ENCODE assay signal across 14 cellular contexts in the genomic region with DNA sequence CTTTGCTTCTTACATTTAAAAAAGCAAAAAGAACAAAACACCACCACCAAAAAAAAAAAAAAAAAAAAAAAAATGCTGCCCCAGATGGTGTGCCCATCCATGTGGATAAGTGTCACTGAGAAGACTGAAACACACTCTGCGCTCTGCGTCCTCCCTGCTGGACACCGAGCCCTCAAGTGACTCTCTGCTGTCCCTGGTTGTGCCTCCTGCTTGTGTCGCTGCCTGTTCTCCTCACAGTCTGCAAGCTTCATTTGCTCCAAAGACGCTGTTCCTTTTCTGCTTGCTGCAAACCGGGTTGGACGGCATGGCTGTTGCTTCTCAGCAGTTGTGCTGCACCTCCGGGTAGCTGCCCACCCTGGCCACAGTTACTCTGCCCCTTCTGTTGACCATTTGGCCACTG.
DNase-seq lines count a peak whose midpoint lies in the region; ATAC-seq, FAIRE-seq and TF ChIP-seq lines count a peak whose summit lies in the region.
"Had no signal": no experiment of that assay in that cellular context is flagged by ENCODE, and none has a peak within 500 bp of the region (broad histone marks: within the 10 kb centered on the region; RNA-seq: fewer than 3 reads in every experiment).

No MANE protein-coding gene starts in this region.

- no peak overlapping the region for H2BK20ac ChIP-seq in IMR-90 (ENCODE audit: low read depth, low read length)

- no peak overlapping the region for H3K23ac ChIP-seq in IMR-90 (ENCODE audit: low read depth, low read length)

- CTCF ChIA-PET in IMR-90 (lab: Yijun Ruan, JAX): no interaction called here

- H3K4me3 ChIP-seq in IMR-90 (ENCODE audit: insufficient read depth, low read depth, low read length) (no peak overlapping the region), astrocyte (ENCODE audit: insufficient read depth, low read depth, low read length) (no peak overlapping the region), kidney (ENCODE audit: low read length in 2 of 2) (no peak overlapping the region)

- POLR2A ChIA-PET in IMR-90 (lab: Charles Lee; ENCODE audit: unreplicated experiment): no interaction called here

- H4K8ac ChIP-seq in IMR-90 (ENCODE audit: low read depth in 2 of 2, low read length in 2 of 2): no peak overlapping the region

- no peak overlapping the region for H2AK9ac ChIP-seq in IMR-90 (replicated peaks; ENCODE audit: low read depth, low read length, poor library complexity)

- H2BK5ac ChIP-seq in IMR-90 (ENCODE audit: low read depth, low read length, poor library complexity, severe bottlenecking): no peak overlapping the region

- H3K4ac ChIP-seq in IMR-90 (ENCODE audit: low read depth, low read length): no peak overlapping the region

- H3K27ac ChIP-seq in IMR-90 (ENCODE audit: insufficient read depth, low read length) (no peak overlapping the region), astrocyte (ENCODE audit: low read depth, low read length) (no peak overlapping the region), kidney (ENCODE audit: low read depth in 2 of 2, low read length in 2 of 2) (no peak overlapping the region)

- H3K79me2 ChIP-seq in astrocyte (ENCODE audit: insufficient read depth, low read length): no peaks in the 10 kb centered on the region

- no peak overlapping the region for H3K56ac ChIP-seq in IMR-90 (ENCODE audit: extremely low read depth, insufficient read depth, low read length)

- H3K4me2 ChIP-seq in IMR-90 (ENCODE audit: low read depth, low read length) (no peak overlapping the region), astrocyte (ENCODE audit: low read length) (no peak overlapping the region)

- no peak overlapping the region for H2BK15ac ChIP-seq in IMR-90 (ENCODE audit: low read depth, low read length)

- ATAC-seq in IMR-90 (ENCODE audit: low read depth): no peak
- ATAC-seq in GM21786 (IDR thresholded peaks at IDR 0.05; ENCODE audit: unreplicated experiment): no peak

- BruUV-seq in IMR-90 (replicated peaks; lab: Mats Ljungman, UMichigan): no TSS peak

- no peaks in the 10 kb centered on the region for H3K79me1 ChIP-seq in IMR-90 (ENCODE audit: low read depth in 1 of 2, low read length in 2 of 2)

- dilution Hi-C loops in IMR-90 (cut with HindIII; ENCODE audit: low sequenced_read_pairs, unreplicated experiment): no loop called here

- H4K5ac ChIP-seq in IMR-90 (ENCODE audit: low read depth, low read length): no peak overlapping the region

- H3K9ac ChIP-seq in IMR-90 (ENCODE audit: low read depth, low read length) (no peak overlapping the region), astrocyte (ENCODE audit: low read length) (no peak overlapping the region), kidney (ENCODE audit: low read length in 2 of 2) (no peak overlapping the region)

- FAIRE-seq in astrocyte (lab: Jason Lieb, UNC): no peak
- no peak for FAIRE-seq in kidney (lab: Jason Lieb, UNC)
- FAIRE-seq: A204.1 had no signal

- no peak for DNase-seq in IMR-90
- DNase-seq in astrocyte (ENCODE audit: low read depth): no peak
- peak; percentile 42 for DNase-seq in kidney
- peak; percentile 68 for DNase-seq in retina
- no peak for DNase-seq in activated T-helper 2 cell treated with anti-CD3 and anti-CD28 coated beads, Interferon-gamma antibody, Interleukin-2, Interleukin-4, amounts not matched to agents 10 μg/mL and 5 μg/mL and 100 μg/mL, durations not matched to agents 14 hours and 24 hours and 36 hours (ENCODE audit: low spot score)
- DNase-seq in DMS79 treated with DMSO at 0.1 percent for 48 hours (lab: John Stamatoyannopoulos, UW): no peak
- DNase-seq: CD4-positive, alpha-beta T cell; DMS79; EL; GF-D8; H7 had no signal

- TF ChIP-seq CTCF in IMR-90 (conservative IDR thresholded peaks at IDR 0.05; ENCODE audit: low read depth, low read length) (no peak), astrocyte (IDR thresholded peaks at IDR 0.05; ENCODE audit: insufficient read depth, low read depth, low read length) (no peak), kidney (IDR thresholded peaks at IDR 0.05; ENCODE audit: borderline replicate concordance, extremely low read depth, insufficient read depth) (no peak)

- peaks cover 2% of the 10 kb centered on the region for H3K27me3 Mint-ChIP-seq in astrocyte (ENCODE audit: low read depth, unreplicated experiment)
- no peaks in the 10 kb centered on the region for H3K27me3 Mint-ChIP-seq in activated T-helper 2 cell treated with anti-CD3 and anti-CD28 coated beads, Interferon-gamma antibody, Interleukin-2, Interleukin-4, amounts not matched to agents 10 μg/mL and 5 μg/mL and 100 μg/mL, durations not matched to agents 14 hours and 24 hours and 36 hours (ENCODE audit: low read depth)
- H3K27me3 Mint-ChIP-seq: B cell; CD4-positive, alpha-beta T cell had no signal

- H3K4me3 Mint-ChIP-seq in astrocyte (ENCODE audit: unreplicated experiment): no peak overlapping the region
- no peak overlapping the region for H3K4me3 Mint-ChIP-seq in activated T-helper 2 cell treated with anti-CD3 and anti-CD28 coated beads, Interferon-gamma antibody, Interleukin-2, Interleukin-4, amounts not matched to agents 10 μg/mL and 5 μg/mL and 100 μg/mL, durations not matched to agents 14 hours and 24 hours and 36 hours (ENCODE audit: low read depth)
- H3K4me3 Mint-ChIP-seq: B cell; CD4-positive, alpha-beta T cell had no signal

- in situ Hi-C loops in IMR-90 (cut with MboI; ENCODE audit: low sequenced_read_pairs): no loop called here

- no peaks in the 10 kb centered on the region for H3K36me3 Mint-ChIP-seq in astrocyte (ENCODE audit: low read depth, unreplicated experiment)
- H3K36me3 Mint-ChIP-seq in activated T-helper 2 cell treated with anti-CD3 and anti-CD28 coated beads, Interferon-gamma antibody, Interleukin-2, Interleukin-4, amounts not matched to agents 10 μg/mL and 5 μg/mL and 100 μg/mL, durations not matched to agents 14 hours and 24 hours and 36 hours (ENCODE audit: low read depth): no peaks in the 10 kb centered on the region

- TF ChIP-seq POLR2A in IMR-90 (IDR thresholded peaks at IDR 0.05; ENCODE audit: low read depth, low read length): no peak

- intact Hi-C loops in IMR-90 (cut with micrococcal nuclease) (no loop called here), kidney (cut with DNase I) (no loop called here)
- intact Hi-C loops in activated T-helper 2 cell treated with anti-CD3 and anti-CD28 coated beads, Interferon-gamma antibody, Interleukin-2, Interleukin-4, amounts not matched to agents 10 μg/mL and 5 μg/mL and 100 μg/mL, durations not matched to agents 14 hours and 24 hours and 36 hours (cut with micrococcal nuclease): no loop called here

- H3K36me3 ChIP-seq in IMR-90 (ENCODE audit: control insufficient read depth, insufficient read depth, low read length) (no peaks in the 10 kb centered on the region), astrocyte (ENCODE audit: insufficient read depth, low read length) (no peaks in the 10 kb centered on the region), kidney (ENCODE audit: control insufficient read depth in 1 of 2, insufficient read depth in 2 of 2, low read length in 2 of 2) (no peaks in the 10 kb centered on the region)

- H2AFZ ChIP-seq in IMR-90 (replicated peaks; ENCODE audit: low read length, poor library complexity) (no peak overlapping the region), astrocyte (ENCODE audit: low read depth, low read length) (no peak overlapping the region)

- no peaks in the 10 kb centered on the region for H4K20me1 ChIP-seq in IMR-90 (ENCODE audit: insufficient read depth, low read length)
- no peaks in the 10 kb centered on the region for H4K20me1 ChIP-seq in astrocyte (ENCODE audit: insufficient read depth, low read length)

- 92% methylated on average over 3 of the region's 8 CpGs; no CpG with 5 or more reads in 1 of the 2 experiments for whole genome bisulfite sequencing in IMR-90 (ENCODE audit: extremely low coverage in 2 of 2, insufficient read length in 1 of 2), 2 experiments

- peaks cover 7% of the 10 kb centered on the region for H3K4me1 Mint-ChIP-seq in astrocyte (ENCODE audit: low read depth, unreplicated experiment)
- peaks cover 8% of the 10 kb centered on the region for H3K4me1 Mint-ChIP-seq in activated T-helper 2 cell treated with anti-CD3 and anti-CD28 coated beads, Interferon-gamma antibody, Interleukin-2, Interleukin-4, amounts not matched to agents 10 μg/mL and 5 μg/mL and 100 μg/mL, durations not matched to agents 14 hours and 24 hours and 36 hours (ENCODE audit: low read depth)

- no peak overlapping the region for H3K18ac ChIP-seq in IMR-90 (ENCODE audit: low read depth, low read length)

- no peaks in the 10 kb centered on the region for H3K27me3 ChIP-seq in IMR-90 (ENCODE audit: control insufficient read depth, insufficient read depth, low read length)
- no peaks in the 10 kb centered on the region for H3K27me3 ChIP-seq in astrocyte (ENCODE audit: insufficient read depth, low read length)

- peak overlapping the region; percentile 2; the same call in 1 of the 2 replicates for H2AK5ac ChIP-seq in IMR-90 (ENCODE audit: low read depth, low read length)

- no peak overlapping the region for H2BK120ac ChIP-seq in IMR-90 (ENCODE audit: low read depth, low read length)

- H4K91ac ChIP-seq in IMR-90 (ENCODE audit: insufficient read depth, low read depth, low read length): no peak overlapping the region

- H3K9me3 Mint-ChIP-seq in astrocyte (ENCODE audit: unreplicated experiment): no peaks in the 10 kb centered on the region
- H3K9me3 Mint-ChIP-seq in activated T-helper 2 cell treated with anti-CD3 and anti-CD28 coated beads, Interferon-gamma antibody, Interleukin-2, Interleukin-4, amounts not matched to agents 10 μg/mL and 5 μg/mL and 100 μg/mL, durations not matched to agents 14 hours and 24 hours and 36 hours: no peaks in the 10 kb centered on the region
- H3K9me3 Mint-ChIP-seq: CD4-positive, alpha-beta T cell had no signal

- H3K4me1 ChIP-seq in IMR-90 (ENCODE audit: control insufficient read depth, insufficient read depth, low read length) (peaks cover 5% of the 10 kb centered on the region), astrocyte (ENCODE audit: insufficient read depth, low read length) (no peaks in the 10 kb centered on the region), kidney (ENCODE audit: control insufficient read depth in 1 of 2, insufficient read depth in 1 of 2, low read depth in 1 of 2, low read length in 2 of 2) (peaks cover 2 to 3% of the 10 kb centered on the region in 2 donors)

- H3K14ac ChIP-seq in IMR-90 (replicated peaks; ENCODE audit: low read depth, low read length): no peak overlapping the region

- H3K9me3 ChIP-seq in IMR-90 (ENCODE audit: control insufficient read depth, insufficient read depth, low read length) (no peaks in the 10 kb centered on the region), astrocyte (ENCODE audit: insufficient read depth, low read depth, low read length) (no peaks in the 10 kb centered on the region), kidney (ENCODE audit: control insufficient read depth in 1 of 2, low read length in 2 of 2) (no peaks in the 10 kb centered on the region)

- peak overlapping the region; percentile 62 for H3K27ac Mint-ChIP-seq in astrocyte (ENCODE audit: unreplicated experiment)
- H3K27ac Mint-ChIP-seq in activated T-helper 2 cell treated with anti-CD3 and anti-CD28 coated beads, Interferon-gamma antibody, Interleukin-2, Interleukin-4, amounts not matched to agents 10 μg/mL and 5 μg/mL and 100 μg/mL, durations not matched to agents 14 hours and 24 hours and 36 hours: no peak overlapping the region
- H3K27ac Mint-ChIP-seq: B cell; CD4-positive, alpha-beta T cell had no signal

- peaks cover 2% of the 10 kb centered on the region; the same call in 1 of the 2 replicates for H3K9me1 ChIP-seq in IMR-90 (ENCODE audit: insufficient read depth, low read length)

- TF ChIP-seq RAD21 in IMR-90 (IDR thresholded peaks at IDR 0.05; ENCODE audit: low read length): no peak

Comparison
In these comparisons a context has a peak if more than half of its experiments do, and no peak if none do; other contexts are left out.
1. DNase-seq: peak in kidney (single experiment) and retina (single experiment); none in IMR-90 (single experiment), astrocyte (single experiment), activated T-helper 2 cell treated with anti-CD3 and anti-CD28 coated beads, Interferon-gamma antibody, Interleukin-2, Interleukin-4, amounts not matched to agents 10 μg/mL and 5 μg/mL and 100 μg/mL, durations not matched to agents 14 hours and 24 hours and 36 hours (single experiment) and DMS79 treated with DMSO at 0.1 percent for 48 hours (single experiment).